In the genomic region with DNA sequence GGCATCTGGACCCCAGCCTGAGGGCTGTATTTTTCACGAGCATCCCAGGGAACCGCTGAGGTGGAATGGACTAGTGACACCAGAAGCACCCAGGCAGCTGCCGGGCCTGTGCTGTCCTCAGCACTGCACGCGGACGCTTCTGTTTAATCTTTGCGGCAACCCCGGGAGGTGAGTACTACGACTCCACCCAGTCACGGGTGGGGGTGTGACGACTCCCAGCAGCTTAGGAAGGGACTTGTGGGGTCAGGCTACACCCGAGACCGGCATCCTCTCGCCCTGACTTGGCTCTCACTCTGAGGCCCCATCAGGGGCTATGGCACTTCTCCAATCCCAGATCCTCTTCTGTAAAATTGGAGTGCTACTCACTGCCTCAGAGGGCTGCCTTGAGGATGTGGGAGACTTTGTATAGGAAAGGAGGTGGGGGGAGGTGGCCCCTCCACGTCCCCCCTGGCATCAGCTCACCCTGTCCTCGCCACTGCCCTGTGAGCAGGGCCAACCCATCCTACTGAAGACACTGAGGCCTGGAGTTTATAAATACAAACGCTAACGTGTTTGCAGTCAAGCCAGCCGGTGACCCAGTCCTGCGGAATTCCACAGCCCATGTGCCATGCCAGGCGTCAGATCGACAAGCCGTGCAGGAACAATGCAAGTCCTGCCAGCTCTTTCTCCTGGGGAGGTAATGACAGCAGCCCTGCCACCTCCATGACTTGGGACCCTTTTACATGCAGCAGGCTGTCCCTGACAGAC, we compare ENCODE assay signal across 15 cellular contexts. TPM values are rescaled to one million over a fixed set of nuclear protein-coding genes. Genes with fewer than 3 reads are reported as not detected.
A peak's percentile ranks its signal among the peaks of the same experiment; 100 is the strongest.
DNase-seq lines count a peak whose midpoint lies in the region; ATAC-seq, FAIRE-seq and TF ChIP-seq lines count a peak whose summit lies in the region.
"Had no signal": no experiment of that assay in that cellular context is flagged by ENCODE, and none has a peak within 500 bp of the region (broad histone marks: within the 10 kb centered on the region; RNA-seq: fewer than 3 reads in every experiment).

No MANE protein-coding gene starts in this region.

- H3K9me3 ChIP-seq in H1 (ENCODE audit: insufficient read depth in 2 of 2, low read depth in 1 of 2, low read length in 1 of 2): no peaks in the 10 kb centered on the region
- H3K9me3 ChIP-seq: BE2C had no signal

- no peak overlapping the region for H4K91ac ChIP-seq in H1 (replicated peaks; ENCODE audit: insufficient read length, low read length)

- no peak overlapping the region for H2AK5ac ChIP-seq in H1 (ENCODE audit: low read depth, low read length)

- TF ChIP-seq RAD21 in H1 (IDR thresholded peaks at IDR 0.05 in 1 of 2, conservative IDR thresholded peaks at IDR 0.05 in 1 of 2; ENCODE audit: low read depth in 2 of 2, low read length in 2 of 2): no peak

- no peak for TF ChIP-seq EP300 in H1 (IDR thresholded peaks at IDR 0.05; ENCODE audit: borderline replicate concordance in 1 of 2, low read depth in 2 of 2, low read length in 2 of 2)

- H3K56ac ChIP-seq in H1 (replicated peaks; ENCODE audit: insufficient read length, low read depth, low read length): no peak overlapping the region

- H3K23me2 ChIP-seq in H1 (ENCODE audit: low read depth, low read length): no peaks in the 10 kb centered on the region

- H4K20me1 ChIP-seq in H1 (replicated peaks in 1 of 2; ENCODE audit: control insufficient read depth in 1 of 2, insufficient read depth in 2 of 2, low read length in 2 of 2): peaks cover 0 to 3% of the 10 kb centered on the region in 2 experiments

- no peak overlapping the region for H3K4me3 ChIP-seq in H1 (ENCODE audit: extremely low read depth in 1 of 4, insufficient read depth in 2 of 4, low read depth in 3 of 4, low read length in 4 of 4)
- H3K4me3 ChIP-seq: GM23338 had no signal

- CTCF ChIA-PET in H1 (lab: Charles Lee; ENCODE audit: partially characterized antibody): interaction anchor here (1.5 to 3.5 kb wide), 2 partner anchors 10 to 64 kb away, joined by 4 to 15 read pairs; no protein-coding TSS in a partner anchor

- H2BK12ac ChIP-seq in H1 (ENCODE audit: low read depth, low read length): no peak overlapping the region

- no peak overlapping the region for H3K27ac ChIP-seq in H1 (ENCODE audit: low read depth, low read length)

- no peak overlapping the region for H2BK5ac ChIP-seq in H1 (ENCODE audit: low read depth, low read length)

- H3K79me2 ChIP-seq in H1 (ENCODE audit: control insufficient read depth in 1 of 2, insufficient read depth in 2 of 2, low read length in 2 of 2): no peaks in the 10 kb centered on the region

- intact Hi-C loops in left colon (cut with DNase I, micrococcal nuclease): no loop called here

- H3K9ac ChIP-seq in H1 (replicated peaks in 1 of 4; ENCODE audit: extremely low read depth in 1 of 4, low read depth in 3 of 4, low read length in 3 of 4): no peak overlapping the region

- peaks cover 2 to 35% (median 17%) of the 10 kb centered on the region in 4 experiments; a peak in 5 of 8 replicates for H3K36me3 ChIP-seq in H1 (ENCODE audit: control insufficient read depth in 2 of 4, insufficient read depth in 4 of 4, low read length in 3 of 4)
- H3K36me3 ChIP-seq: BE2C had no signal

- peak; percentile 21 for ATAC-seq in left colon
- ATAC-seq in GM19463 (IDR thresholded peaks at IDR 0.05; ENCODE audit: unreplicated experiment): no peak
- ATAC-seq in HG03039 (IDR thresholded peaks at IDR 0.05; ENCODE audit: unreplicated experiment): no peak
- ATAC-seq: activated T-cell treated with anti-CD3 and anti-CD28 coated beads, Interleukin-2, amount 50 U/mL, for 72 hours; GM23338 had no signal

- peak overlapping the region; percentile 46; the same call in 1 of the 2 replicates for H4K8ac ChIP-seq in H1 (ENCODE audit: extremely low read depth, insufficient read depth, low read length)

- no peaks in the 10 kb centered on the region for H3K27me3 ChIP-seq in H1 (replicated peaks in 1 of 4; ENCODE audit: control insufficient read depth in 3 of 4, extremely low read depth in 1 of 4, insufficient read depth in 3 of 4, low read length in 3 of 4)
- H3K27me3 ChIP-seq: BE2C had no signal

- peak; percentile 49 for DNase-seq in AG08395 (ENCODE audit: low spot score)
- DNase-seq in GM03348 (ENCODE audit: low spot score): peak; percentile 33
- no peak for DNase-seq in H1 (ENCODE audit: low read depth in 1 of 2, low spot score in 2 of 2)
- DNase-seq in left colon: no peak
- DNase-seq in stimulated activated CD4-positive, alpha-beta T cell treated with anti-CD3 and anti-CD28 coated beads, Interleukin-2, amount 100 ng/mL, for 24 hours: no peak
- DNase-seq in NCI-H774 (lab: John Stamatoyannopoulos, UW): no peak
- DNase-seq: activated CD4-positive, alpha-beta T cell treated with anti-CD3 and anti-CD28 coated beads, Interleukin-2, amount 50 U/mL, for 1 hour; activated T-cell treated with anti-CD3 and anti-CD28 coated beads, Interleukin-2, amount 50 U/mL, for 72 hours; BE2C; NCI-H2171; T-helper 1 cell had no signal

- H2AFZ ChIP-seq in H1 (ENCODE audit: low read length): no peak overlapping the region
- H2AFZ ChIP-seq: GM23338 had no signal

- no peak overlapping the region for H3K18ac ChIP-seq in H1 (ENCODE audit: extremely low read depth, low read length)

- no peak overlapping the region for H2BK120ac ChIP-seq in H1 (replicated peaks; ENCODE audit: low read depth, low read length)

- H3K4me1 ChIP-seq in H1 (replicated peaks in 1 of 4; ENCODE audit: control insufficient read depth in 3 of 4, insufficient read depth in 4 of 4, low read length in 3 of 4): no peaks in the 10 kb centered on the region
- H3K4me1 ChIP-seq: BE2C had no signal

- 90% methylated on average over 23 of the region's 23 CpGs; no CpG with 5 or more reads in 1 of the 2 experiments for WGBS in H1 (ENCODE audit: extremely low coverage in 1 of 2, insufficient coverage in 1 of 2, insufficient read length in 1 of 2, insufficient replicate concordance in 2 of 2, low coverage in 1 of 2, low lambda C conversion rate in 2 of 2, missing lambda C conversion rate in 1 of 2), 2 experiments

- H2BK20ac ChIP-seq in H1 (ENCODE audit: low read length): no peak overlapping the region

- POLR2A ChIA-PET in H1 (lab: Charles Lee; ENCODE audit: partially characterized antibody): interaction anchor here (0.7 to 2.3 kb wide), 5 partner anchors 8 to 154 kb away, joined by 3 to 10 read pairs (median 3); no protein-coding TSS in a partner anchor

- no peak overlapping the region for H3K4ac ChIP-seq in H1 (replicated peaks; ENCODE audit: insufficient read length, low read depth, low read length)

- H3K4me2 ChIP-seq in H1 (ENCODE audit: insufficient read depth in 1 of 2, low read depth in 2 of 2, low read length in 2 of 2): no peak overlapping the region
- H3K4me2 ChIP-seq: GM23338 had no signal

- no peak overlapping the region for H3K23ac ChIP-seq in H1 (ENCODE audit: insufficient read length)

- H3K14ac ChIP-seq in H1 (ENCODE audit: insufficient read length): no peak overlapping the region

- H3K79me1 ChIP-seq in H1 (ENCODE audit: low read depth, low read length): no peaks in the 10 kb centered on the region

- no peak for FAIRE-seq in H1 (lab: Jason Lieb, UNC)
- FAIRE-seq: G401.6 had no signal

- no peak for TF ChIP-seq POLR2A in H1 (IDR thresholded peaks at IDR 0.05; ENCODE audit: control extremely low read depth in 1 of 2, low read depth in 2 of 2, low read length in 2 of 2)

- H4K5ac ChIP-seq in H1 (ENCODE audit: insufficient read length, low read depth, low read length): no peak overlapping the region

- H2BK15ac ChIP-seq in H1 (ENCODE audit: low read length): no peak overlapping the region

- no peak for TF ChIP-seq CTCF in H1 (IDR thresholded peaks at IDR 0.05; ENCODE audit: control extremely low read depth in 1 of 3, insufficient read depth in 1 of 3, low read depth in 1 of 3, low read length in 3 of 3)

TF ChIP-seq in H1, 55 proteins besides CTCF, POLR2A, EP300 and RAD21 (continues in another document):
- no peak for TF ChIP-seq MAFK (IDR thresholded peaks at IDR 0.05; ENCODE audit: low read depth, low read length)
- TF ChIP-seq TEAD4 (IDR thresholded peaks at IDR 0.05; ENCODE audit: low read depth, low read length): no peak
- no peak for TF ChIP-seq RBBP5 (IDR thresholded peaks at IDR 0.05; ENCODE audit: borderline replicate concordance, low read depth, low read length)
- no peak for TF ChIP-seq GABPA (IDR thresholded peaks at IDR 0.05; ENCODE audit: borderline replicate concordance, insufficient read depth, low read length)
- TF ChIP-seq BACH1 (IDR thresholded peaks at IDR 0.05; ENCODE audit: low read length): no peak

RNA-seq across cellular contexts. Expression of a gene that starts 44.4 kb away (rescaled TPM):
- 28.8 and 29.5 TPM in 2 replicates for total RNA-seq in H1 (2021; fragmentation: NEBNext Ultra II Directional; extraction: Animal tissue kit (Norgen Biotek cat#: 25700))
- polyA plus RNA-seq in H1 (2011; rRNA removed): 11.3 and 15.8 TPM in 2 replicates
- 13.7 TPM for polyA plus RNA-seq in H1 (2011; cell fraction: cytosol; rRNA removed)
- polyA plus RNA-seq in H1 (2011; cell fraction: nucleus; rRNA removed): 46.9 TPM
- 16.5 to 27.4 TPM (median 22.8 TPM) in 4 replicates for polyA plus RNA-seq in H1 (2012, experiment 1 of 2)
- polyA plus RNA-seq in H1 (2012, experiment 2 of 2): 5.2 TPM
- polyA plus RNA-seq in H1 (2013, experiment 1 of 2): 16.4 TPM
- polyA plus RNA-seq in H1 (2013, experiment 2 of 2): 15.4 TPM
- 21.5 and 22.3 TPM in 2 replicates for polyA minus RNA-seq in H1 (2011; rRNA and poly(A)+ RNA removed)
- 15.9 TPM for polyA minus RNA-seq in H1 (2011; cell fraction: cytosol; rRNA and poly(A)+ RNA removed)
- polyA minus RNA-seq in H1 (2011; cell fraction: nucleus; rRNA and poly(A)+ RNA removed): 21.8 TPM
- total RNA-seq in left colon: 10 to 100 TPM; 14.7 to 15.6 TPM

RNA-seq across cellular contexts. Expression of a gene that starts 45.2 kb away (rescaled TPM):
- 37.0 and 37.6 TPM in 2 replicates for total RNA-seq in H1 (2021; fragmentation: NEBNext Ultra II Directional; extraction: Animal tissue kit (Norgen Biotek cat#: 25700))
- 16.2 and 27.4 TPM in 2 replicates for polyA plus RNA-seq in H1 (2011; rRNA removed)
- polyA plus RNA-seq in H1 (2011; cell fraction: cytosol; rRNA removed): 22.1 TPM
- 40.8 TPM for polyA plus RNA-seq in H1 (2011; cell fraction: nucleus; rRNA removed)
- polyA plus RNA-seq in H1 (2012, experiment 1 of 2): 25.3 to 29.3 TPM (median 27.3 TPM) in 4 replicates
- 11.9 TPM for polyA plus RNA-seq in H1 (2012, experiment 2 of 2)
- polyA plus RNA-seq in H1 (2013, experiment 1 of 2): 24.0 TPM
- polyA plus RNA-seq in H1 (2013, experiment 2 of 2): 21.1 TPM
- 24.1 and 29.6 TPM in 2 replicates for polyA minus RNA-seq in H1 (2011; rRNA and poly(A)+ RNA removed)
- 23.7 TPM for polyA minus RNA-seq in H1 (2011; cell fraction: cytosol; rRNA and poly(A)+ RNA removed)
- 34.8 TPM for polyA minus RNA-seq in H1 (2011; cell fraction: nucleus; rRNA and poly(A)+ RNA removed)
- total RNA-seq in left colon: 10 to 100 TPM; 34.8 to 43.5 TPM

RNA-seq across cellular contexts. Expression of a gene that starts 45.4 kb away (rescaled TPM):
- total RNA-seq in H1 (2021; fragmentation: NEBNext Ultra II Directional; extraction: Animal tissue kit (Norgen Biotek cat#: 25700)): 115 and 120 TPM in 2 replicates
- polyA plus RNA-seq in H1 (2011; rRNA removed): 50.2 and 60.2 TPM in 2 replicates
- 60.9 TPM for polyA plus RNA-seq in H1 (2011; cell fraction: cytosol; rRNA removed)
- polyA plus RNA-seq in H1 (2011; cell fraction: nucleus; rRNA removed): 68.7 TPM
- polyA plus RNA-seq in H1 (2012, experiment 1 of 2): 73.6 to 91.0 TPM (median 77.9 TPM) in 4 replicates
- 34.4 TPM for polyA plus RNA-seq in H1 (2012, experiment 2 of 2)
- 65.9 TPM for polyA plus RNA-seq in H1 (2013, experiment 1 of 2)
- polyA plus RNA-seq in H1 (2013, experiment 2 of 2): 60.5 TPM
- polyA minus RNA-seq in H1 (2011; rRNA and poly(A)+ RNA removed): 41.3 and 50.3 TPM in 2 replicates
- polyA minus RNA-seq in H1 (2011; cell fraction: cytosol; rRNA and poly(A)+ RNA removed): 28.1 TPM
- 30.4 TPM for polyA minus RNA-seq in H1 (2011; cell fraction: nucleus; rRNA and poly(A)+ RNA removed)
- 100 to 1,000 TPM; 106 to 114 TPM for total RNA-seq in left colon

Comparison
In these comparisons a context has a peak if more than half of its experiments do, and no peak if none do; other contexts are left out.
1. DNase-seq: peak in AG08395 (single experiment) and GM03348 (single experiment); none in H1 (0 of 2), left colon (0 of 2), stimulated activated CD4-positive, alpha-beta T cell treated with anti-CD3 and anti-CD28 coated beads, Interleukin-2, amount 100 ng/mL, for 24 hours (0 of 2) and NCI-H774 (single experiment).